In the genomic region with DNA sequence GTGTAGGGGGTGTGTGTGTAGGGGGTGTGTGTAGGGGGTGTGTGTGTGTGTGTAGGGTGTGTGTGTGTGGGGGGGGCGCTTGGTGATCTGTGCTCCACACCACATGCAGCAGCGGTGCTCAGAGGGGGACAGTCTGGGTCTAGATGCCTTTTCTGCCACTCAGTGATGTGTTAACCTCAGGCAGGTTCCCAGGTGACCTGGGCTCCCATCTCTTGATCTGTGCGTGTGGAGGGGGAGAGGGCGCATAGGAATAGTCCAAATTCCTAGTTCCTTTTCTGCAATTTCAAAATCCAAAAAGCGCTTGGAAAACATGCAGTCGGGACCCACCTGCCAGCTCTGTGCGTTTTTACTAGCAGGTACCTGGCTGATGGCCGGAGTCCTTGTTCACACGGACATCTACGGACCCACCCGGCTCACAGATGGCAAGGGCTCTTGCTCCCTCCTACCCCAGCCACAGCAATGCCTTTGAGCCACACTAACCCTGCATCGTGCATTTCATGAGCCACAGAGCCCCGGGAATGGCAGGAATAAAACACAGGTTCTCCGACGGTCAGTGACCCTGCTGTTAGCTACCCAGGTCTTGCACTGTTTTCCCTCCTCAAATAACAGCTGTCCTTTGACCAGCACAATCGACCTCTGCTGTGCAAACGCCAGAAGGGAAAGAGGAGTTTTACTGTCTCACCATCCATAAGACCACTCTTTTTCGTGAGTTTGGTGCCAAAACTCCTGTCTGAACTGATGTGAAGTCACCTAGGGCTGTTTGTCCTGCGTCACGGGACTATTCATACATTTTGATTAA, we compare ENCODE assay signal across 21 cellular contexts.
DNase-seq lines count a peak whose midpoint lies in the region; ATAC-seq, FAIRE-seq and TF ChIP-seq lines count a peak whose summit lies in the region.
"Had no signal": no experiment of that assay in that cellular context is flagged by ENCODE, and none has a peak within 500 bp of the region (broad histone marks: within the 10 kb centered on the region; RNA-seq: fewer than 3 reads in every experiment).

No MANE protein-coding gene starts in this region.

- no peak overlapping the region for H3K27ac ChIP-seq in H1 (ENCODE audit: low read depth, low read length)
- H3K27ac ChIP-seq in right lobe of liver, result peak overlapping the region; percentile 60 to 87 (median 85)
- no peak overlapping the region for H3K27ac ChIP-seq in brain microvascular endothelial cell
- H3K27ac ChIP-seq: C4-2B, HL-60 had no signal

- H4K91ac ChIP-seq in H1 (replicated peaks; ENCODE audit: insufficient read length, low read length), result no peak overlapping the region

- TF ChIP-seq CTCF in H1 (IDR thresholded peaks at IDR 0.05; ENCODE audit: control extremely low read depth in 1 of 3, insufficient read depth in 1 of 3, low read depth in 1 of 3, low read length in 3 of 3) (no peak), right lobe of liver (IDR thresholded peaks at IDR 0.05) (no peak), progenitor cell of endocrine pancreas (IDR thresholded peaks at IDR 0.05; ENCODE audit: unreplicated experiment) (no peak), brain microvascular endothelial cell (IDR thresholded peaks at IDR 0.05; ENCODE audit: low read depth, low read length, missing control alignments) (no peak)

- no peak for TF ChIP-seq EP300 in H1 (IDR thresholded peaks at IDR 0.05; ENCODE audit: borderline replicate concordance in 1 of 2, low read depth in 2 of 2, low read length in 2 of 2)

- H3K23me2 ChIP-seq in H1 (ENCODE audit: low read depth, low read length), result peaks cover 6% of the 10 kb centered on the region; the same call in 1 of the 2 replicates

- no peak overlapping the region for H4K8ac ChIP-seq in H1 (ENCODE audit: extremely low read depth, insufficient read depth, low read length)

- DNase-seq in NCI-H146 treated with DMSO at 0.1 percent for 48 hours (lab: John Stamatoyannopoulos, UW; ENCODE audit: unreplicated experiment) (peak; percentile 45), H1 (ENCODE audit: low read depth in 1 of 2, low spot score in 2 of 2) (no peak), right lobe of liver (peak in 2 of 3 donors; percentile 73 to 84), progenitor cell of endocrine pancreas (ENCODE audit: low spot score, unreplicated experiment) (no peak), brain microvascular endothelial cell (no peak), cerebellar nuclear complex (lab: John Stamatoyannopoulos, UW) (no peak)
- DNase-seq: ACHN; AML-193; Caco-2; CD4-positive, alpha-beta T cell; GDM1; IMR-90 had no signal

- H3K9ac ChIP-seq in H1 (replicated peaks in 1 of 4; ENCODE audit: extremely low read depth in 1 of 4, low read depth in 3 of 4, low read length in 3 of 4), result no peak overlapping the region

- no peak overlapping the region for H2AFZ ChIP-seq in H1 (ENCODE audit: low read length)

- H3K9me3 ChIP-seq in H1 (ENCODE audit: insufficient read depth in 2 of 2, low read depth in 1 of 2, low read length in 1 of 2), result no peaks in the 10 kb centered on the region
- H3K9me3 ChIP-seq in right lobe of liver, result no peaks in the 10 kb centered on the region
- H3K9me3 ChIP-seq: Caco-2, HAP-1 had no signal

- H3K18ac ChIP-seq in H1 (ENCODE audit: extremely low read depth, low read length), result peak overlapping the region; percentile 27; the same call in 1 of the 2 replicates

- H3K79me1 ChIP-seq in H1 (ENCODE audit: low read depth, low read length), result no peaks in the 10 kb centered on the region; the same call in 1 of the 2 replicates

- in situ Hi-C loops in brain microvascular endothelial cell (cut with HindIII; ENCODE audit: low pct_ligation_motif_present, low sequenced_read_pairs), result no loop called here

- TF ChIP-seq POLR2A in H1 (IDR thresholded peaks at IDR 0.05; ENCODE audit: control extremely low read depth in 1 of 2, low read depth in 2 of 2, low read length in 2 of 2) (no peak), right lobe of liver (IDR thresholded peaks at IDR 0.05) (no peak)

- H3K27me3 ChIP-seq in H1 (replicated peaks in 1 of 4; ENCODE audit: control insufficient read depth in 3 of 4, extremely low read depth in 1 of 4, insufficient read depth in 3 of 4, low read length in 3 of 4) (peaks cover 0 to 17% (median 8%) of the 10 kb centered on the region in 4 experiments; a peak in 5 of 7 replicates), right lobe of liver (no peaks in the 10 kb centered on the region), brain microvascular endothelial cell (replicated peaks) (peaks cover 5% of the 10 kb centered on the region)

- no peaks in the 10 kb centered on the region for H4K20me1 ChIP-seq in H1 (replicated peaks in 1 of 2; ENCODE audit: control insufficient read depth in 1 of 2, insufficient read depth in 2 of 2, low read length in 2 of 2)

- H3K9me3 Mint-ChIP-seq in progenitor cell of endocrine pancreas (ENCODE audit: low read depth), result no peaks in the 10 kb centered on the region
- H3K9me3 Mint-ChIP-seq: CD4-positive, alpha-beta T cell had no signal

- H3K23ac ChIP-seq in H1 (ENCODE audit: insufficient read length), result no peak overlapping the region

- FAIRE-seq in H1 (lab: Jason Lieb, UNC), result no peak
- FAIRE-seq: A204.1, D721Med, GM12892, GM18507, K562 had no signal

- no peak overlapping the region for H2BK20ac ChIP-seq in H1 (ENCODE audit: low read length)

- 84% methylated on average over 19 of the region's 20 CpGs; no CpG with 5 or more reads in 1 of the 2 experiments for WGBS in H1 (ENCODE audit: extremely low coverage in 1 of 2, insufficient coverage in 1 of 2, insufficient read length in 1 of 2, insufficient replicate concordance in 2 of 2, low coverage in 1 of 2, low lambda C conversion rate in 2 of 2, missing lambda C conversion rate in 1 of 2), 2 experiments
- WGBS in right lobe of liver (ENCODE audit: insufficient coverage, low coverage, low lambda C conversion rate, missing lambda C conversion rate), result 9% methylated on average over 12 of the region's 20 CpGs

- no peak overlapping the region for H2BK15ac ChIP-seq in H1 (ENCODE audit: low read length)

- H3K14ac ChIP-seq in H1 (ENCODE audit: insufficient read length), result no peak overlapping the region

- H3K36me3 Mint-ChIP-seq in progenitor cell of endocrine pancreas (ENCODE audit: insufficient read depth), result no peaks in the 10 kb centered on the region

- H3K4me3 Mint-ChIP-seq in progenitor cell of endocrine pancreas (ENCODE audit: low read depth), result no peak overlapping the region
- H3K4me3 Mint-ChIP-seq: CD4-positive, alpha-beta T cell had no signal

- H3K4me3 ChIP-seq in H1 (ENCODE audit: extremely low read depth in 1 of 4, insufficient read depth in 2 of 4, low read depth in 3 of 4, low read length in 4 of 4) (no peak overlapping the region), right lobe of liver (no peak overlapping the region), brain microvascular endothelial cell (ENCODE audit: low read depth, low read length) (no peak overlapping the region)
- H3K4me3 ChIP-seq: HAP-1, K562 had no signal

- POLR2A ChIA-PET in H1 (lab: Charles Lee; ENCODE audit: partially characterized antibody), result interaction anchor here (0.7 to 0.8 kb wide), 2 partner anchors 57 to 149 kb away, joined by 3 to 4 read pairs; no protein-coding TSS in a partner anchor

- H3K27ac Mint-ChIP-seq in progenitor cell of endocrine pancreas, result peak overlapping the region; percentile 11
- H3K27ac Mint-ChIP-seq: CD4-positive, alpha-beta T cell had no signal

- peaks cover 34% of the 10 kb centered on the region for H3K27me3 Mint-ChIP-seq in progenitor cell of endocrine pancreas

- H3K79me2 ChIP-seq in H1 (ENCODE audit: control insufficient read depth in 1 of 2, insufficient read depth in 2 of 2, low read length in 2 of 2), result no peaks in the 10 kb centered on the region

- no peak overlapping the region for H2AK5ac ChIP-seq in H1 (ENCODE audit: low read depth, low read length)

- H2BK5ac ChIP-seq in H1 (ENCODE audit: low read depth, low read length), result no peak overlapping the region; the same call in 1 of the 2 replicates

- no peak overlapping the region for H4K5ac ChIP-seq in H1 (ENCODE audit: insufficient read length, low read depth, low read length)

- no peak overlapping the region for H3K4me2 ChIP-seq in H1 (ENCODE audit: insufficient read depth in 1 of 2, low read depth in 2 of 2, low read length in 2 of 2)

- no peak overlapping the region for H3K56ac ChIP-seq in H1 (replicated peaks; ENCODE audit: insufficient read length, low read depth, low read length)

- peaks cover 3 to 38% (median 21%) of the 10 kb centered on the region in 4 experiments for H3K4me1 ChIP-seq in H1 (replicated peaks in 1 of 4; ENCODE audit: control insufficient read depth in 3 of 4, insufficient read depth in 4 of 4, low read length in 3 of 4)
- H3K4me1 ChIP-seq in right lobe of liver, result peaks cover 0 to 22% (median 11%) of the 10 kb centered on the region in 4 donors
- H3K4me1 ChIP-seq: Caco-2, HAP-1 had no signal

- H2BK120ac ChIP-seq in H1 (replicated peaks; ENCODE audit: low read depth, low read length), result peak overlapping the region; percentile 47

- H2BK12ac ChIP-seq in H1 (ENCODE audit: low read depth, low read length), result peak overlapping the region; percentile 40; the same call in 1 of the 2 replicates

- intact Hi-C loops in right lobe of liver (cut with DNase I), result loop anchor here in 1 of 2 donors (10.0 kb wide), 1 partner anchor 941 kb away; no protein-coding TSS in a partner anchor

- CTCF ChIA-PET in H1 (lab: Charles Lee; ENCODE audit: partially characterized antibody), result interaction anchor here (0.6 to 3.7 kb wide), 15 partner anchors 11 to 1040 kb away, joined by 3 to 22 read pairs (median 3); no protein-coding TSS in a partner anchor

- no peak overlapping the region for H3K4ac ChIP-seq in H1 (replicated peaks; ENCODE audit: insufficient read length, low read depth, low read length)

- ATAC-seq in right lobe of liver (peak; percentile 78 to 89 (median 86)), GM18867 (IDR thresholded peaks at IDR 0.05; ENCODE audit: unreplicated experiment) (no peak)
- ATAC-seq: K562 had no signal

- peaks cover 24% of the 10 kb centered on the region for H3K4me1 Mint-ChIP-seq in progenitor cell of endocrine pancreas (ENCODE audit: low read depth)

- H3K36me3 ChIP-seq in H1 (ENCODE audit: control insufficient read depth in 2 of 4, insufficient read depth in 4 of 4, low read length in 3 of 4), result no peaks in the 10 kb centered on the region
- H3K36me3 ChIP-seq in right lobe of liver, result no peaks in the 10 kb centered on the region
- H3K36me3 ChIP-seq in brain microvascular endothelial cell (replicated peaks), result no peaks in the 10 kb centered on the region
- H3K36me3 ChIP-seq: HAP-1 had no signal

- no peak for TF ChIP-seq RAD21 in H1 (IDR thresholded peaks at IDR 0.05 in 1 of 2, conservative IDR thresholded peaks at IDR 0.05 in 1 of 2; ENCODE audit: low read depth in 2 of 2, low read length in 2 of 2)

TF ChIP-seq in H1, 55 proteins besides CTCF, POLR2A, EP300 and RAD21 (continues in another document):
- TF ChIP-seq NANOG (IDR thresholded peaks at IDR 0.05; ENCODE audit: insufficient read depth, low read depth, low read length, poor library complexity, severe bottlenecking) (no peak), GTF2F1 (IDR thresholded peaks at IDR 0.05; ENCODE audit: borderline replicate concordance, low read depth, low read length) (no peak), CBX5 (IDR thresholded peaks at IDR 0.05; ENCODE audit: low read depth, low read length) (no peak)

Comparison
In these comparisons a context has a peak if more than half of its experiments do, and no peak if none do; other contexts are left out.
1. DNase-seq: peak in NCI-H146 treated with DMSO at 0.1 percent for 48 hours (single experiment) and right lobe of liver (2 of 3); none in H1 (0 of 2), progenitor cell of endocrine pancreas (single experiment), brain microvascular endothelial cell (single experiment) and cerebellar nuclear complex (0 of 2).
2. H3K27ac ChIP-seq: peak in right lobe of liver (3 of 3); none in H1 (single experiment) and brain microvascular endothelial cell (single experiment).